12 cellular contexts compared by ENCODE assay signal in the genomic region with DNA sequence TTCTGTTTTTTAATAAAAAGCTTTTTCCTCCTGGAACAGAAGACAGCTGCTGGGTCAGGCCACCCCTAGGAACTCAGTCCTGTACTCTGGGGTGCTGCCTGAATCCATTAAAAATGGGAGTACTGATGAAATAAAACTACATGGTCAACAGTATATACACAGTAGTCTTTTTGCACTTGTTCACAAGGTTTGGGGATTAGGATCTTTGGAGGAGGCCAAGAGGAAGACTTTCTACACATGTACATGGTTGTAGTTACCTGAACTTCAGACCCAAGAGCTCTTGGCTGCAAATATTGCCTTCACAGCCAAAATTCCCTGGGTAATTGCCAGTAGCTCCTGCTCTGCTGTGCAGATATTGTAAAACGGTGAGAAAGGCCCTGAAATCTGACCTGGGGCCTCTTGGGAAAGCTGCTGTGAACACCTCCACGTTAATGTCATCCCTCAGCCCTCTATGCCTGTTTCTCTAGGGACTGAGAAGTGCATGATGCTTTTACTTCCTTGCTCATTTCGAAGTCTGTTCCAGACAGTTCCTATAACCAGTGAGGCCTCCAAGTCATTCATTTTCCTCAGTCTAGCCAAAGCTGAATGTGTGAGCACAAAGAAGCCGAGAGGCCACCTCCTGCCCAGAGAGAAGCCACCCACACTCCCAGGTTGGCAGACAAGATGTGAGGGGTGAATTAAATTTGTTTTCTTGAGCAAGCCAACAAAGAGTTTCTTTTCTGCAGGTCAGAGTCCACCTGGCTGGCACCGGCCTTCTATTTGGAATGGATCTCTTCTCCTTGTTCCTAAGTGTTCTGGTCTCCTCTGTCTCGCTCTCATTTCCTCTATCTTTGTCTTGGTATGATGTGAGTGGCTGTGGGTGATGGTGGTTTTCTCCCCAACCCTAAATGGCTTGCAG. TPM values are rescaled to one million over a fixed set of nuclear protein-coding genes. Genes with fewer than 3 reads are reported as not detected.
DNase-seq lines count a peak whose midpoint lies in the region; ATAC-seq and TF ChIP-seq lines count a peak whose summit lies in the region.
"Had no signal": no experiment of that assay in that cellular context is flagged by ENCODE, and none has a peak within 500 bp of the region (broad histone marks: within the 10 kb centered on the region; RNA-seq: fewer than 3 reads in every experiment).

No MANE protein-coding gene starts in this region.

- TF ChIP-seq POLR2A in heart left ventricle (IDR thresholded peaks at IDR 0.05) = no peak

- H3K9me3 Mint-ChIP-seq in memory B cell = no peaks in the 10 kb centered on the region
- H3K9me3 Mint-ChIP-seq in CD4-positive, alpha-beta memory T cell = peaks cover 0 to 2% (median 0%) of the 10 kb centered on the region in 8 donors

- no peak overlapping the region for H3K4me3 Mint-ChIP-seq in memory B cell
- no peak overlapping the region for H3K4me3 Mint-ChIP-seq in CD4-positive, alpha-beta memory T cell

- H3K4me1 ChIP-seq in heart left ventricle = peaks cover 0 to 34% (median 15%) of the 10 kb centered on the region in 12 donors
- no peaks in the 10 kb centered on the region for H3K4me1 ChIP-seq in CD4-positive, alpha-beta memory T cell (ENCODE audit: insufficient read depth, low read length)

- intact Hi-C loops in cardiac septum (cut with DNase I) = no loop called here
- intact Hi-C loops in heart left ventricle (cut with DNase I) = loop anchor here in 2 of 10 donors (10.0 kb wide), 2 partner anchors 63 to 207 kb away; no protein-coding TSS in a partner anchor
- intact Hi-C loops in CD4-positive, alpha-beta memory T cell (cut with micrococcal nuclease) = no loop called here

- H3K4me3 ChIP-seq in heart left ventricle = no peak overlapping the region
- H3K4me3 ChIP-seq in CD4-positive, alpha-beta memory T cell (ENCODE audit: low read length in 2 of 2) = no peak overlapping the region

- H3K27ac ChIP-seq in heart left ventricle (peak overlapping the region in 1 of 12 donors; percentile 57), VCaP (peak overlapping the region; percentile 99)
- H3K27ac ChIP-seq in CD4-positive, alpha-beta memory T cell (ENCODE audit: low read depth, low read length) = no peak overlapping the region
- H3K27ac ChIP-seq: WERI-Rb-1 had no signal

- no peak for ATAC-seq in heart left ventricle
- no peak for ATAC-seq in memory B cell (ENCODE audit: low read depth)
- no peak for ATAC-seq in GM21737 (IDR thresholded peaks at IDR 0.05; ENCODE audit: unreplicated experiment)

- peak overlapping the region; percentile 8 for H3K27ac Mint-ChIP-seq in memory B cell
- H3K27ac Mint-ChIP-seq in CD4-positive, alpha-beta memory T cell = peak overlapping the region in 1 of 7 donors; percentile 47

- DNase-seq in cardiac septum (ENCODE audit: low spot score) (peak; percentile 44), heart left ventricle (no peak), memory B cell (ENCODE audit: low spot score in 2 of 2) (no peak), HuH-7.5 (ENCODE audit: low spot score) (no peak), SW 1271 (lab: John Stamatoyannopoulos, UW) (no peak)
- no peak for DNase-seq in CD4-positive, alpha-beta memory T cell
- DNase-seq: AML-193, NCI-H1930, SHP77, WERI-Rb-1 had no signal

- CTCF ChIA-PET in CD4-positive, alpha-beta memory T cell (lab: Charles Lee; ENCODE audit: partially characterized antibody) = no interaction called here

- H3K36me3 Mint-ChIP-seq in memory B cell = peaks cover 11% of the 10 kb centered on the region
- peaks cover 35 to 38% of the 10 kb centered on the region in 2 donors for H3K36me3 Mint-ChIP-seq in CD4-positive, alpha-beta memory T cell

- no peaks in the 10 kb centered on the region for H3K27me3 Mint-ChIP-seq in memory B cell
- no peaks in the 10 kb centered on the region for H3K27me3 Mint-ChIP-seq in CD4-positive, alpha-beta memory T cell

- POLR2A ChIA-PET in CD4-positive, alpha-beta memory T cell (lab: Charles Lee; ENCODE audit: partially characterized antibody) = interaction anchor here (2.0 kb wide), 1 partner anchor 16 kb away, joined by 6 read pairs; a partner anchor contains a TSS

- no peaks in the 10 kb centered on the region for H3K27me3 ChIP-seq in heart left ventricle
- no peaks in the 10 kb centered on the region for H3K27me3 ChIP-seq in CD4-positive, alpha-beta memory T cell (ENCODE audit: insufficient read depth, low read length)

- TF ChIP-seq CTCF in heart left ventricle (IDR thresholded peaks at IDR 0.05) (no peak), VCaP (conservative IDR thresholded peaks at IDR 0.05) (no peak)

- no peaks in the 10 kb centered on the region for H3K9me3 ChIP-seq in heart left ventricle
- no peaks in the 10 kb centered on the region for H3K9me3 ChIP-seq in CD4-positive, alpha-beta memory T cell (ENCODE audit: control insufficient read depth in 1 of 2, low read length in 2 of 2)

- no peaks in the 10 kb centered on the region for H3K4me1 Mint-ChIP-seq in memory B cell
- H3K4me1 Mint-ChIP-seq in CD4-positive, alpha-beta memory T cell = peaks cover 0 to 5% (median 2%) of the 10 kb centered on the region in 4 donors

- H3K36me3 ChIP-seq in heart left ventricle = peaks cover 0 to 52% (median 47%) of the 10 kb centered on the region in 9 donors
- peaks cover 34% of the 10 kb centered on the region for H3K36me3 ChIP-seq in CD4-positive, alpha-beta memory T cell (ENCODE audit: insufficient read depth, low read length)

- 59 to 86% (median 68%) methylated on average over 4 to 6 of the region's 6 CpGs for WGBS in heart left ventricle, 4 donors

RNA-seq across cellular contexts. Expression of a gene that starts 15.9 kb away (rescaled TPM):
- total RNA-seq in cardiac septum (47.6 TPM), heart left ventricle (10 to 100 TPM; 38.8 to 55.4 (median 47.2) TPM)
- 10 to 100 TPM; 22.2 to 48.2 TPM for polyA plus RNA-seq in heart left ventricle
- total RNA-seq in CD4-positive, alpha-beta memory T cell = 10 to 100 TPM; 34.2 to 39.3 TPM
- 1 to 10 TPM; 2.1 to 8.1 TPM for polyA plus RNA-seq in CD4-positive, alpha-beta memory T cell

RNA-seq across cellular contexts. Expression of a gene that starts 27.6 kb away (rescaled TPM):
- total RNA-seq in cardiac septum (78.5 TPM), heart left ventricle (10 to 100 TPM; 16.5 to 55.5 (median 52.1) TPM)
- 10 to 100 TPM; 33.4 to 89.0 TPM for polyA plus RNA-seq in heart left ventricle
- 100 to 1,000 TPM; 254 to 291 TPM for total RNA-seq in CD4-positive, alpha-beta memory T cell
- 10 to 100 TPM; 21.9 to 79.6 TPM for polyA plus RNA-seq in CD4-positive, alpha-beta memory T cell

RNA-seq across cellular contexts. Expression of a gene that starts 57.1 kb away (rescaled TPM):
- total RNA-seq in cardiac septum (1.9 TPM), heart left ventricle (10 to 100 TPM in 1 of 9 donors, 1 to 10 TPM in 4, under 1 TPM in 3, not detected in 1; 0.20 to 21.6 (median 1.3) TPM)
- polyA plus RNA-seq in heart left ventricle = 1 to 10 TPM in 1 of 2 donors, under 1 TPM in 1; 0.50 to 1.4 TPM
- total RNA-seq in CD4-positive, alpha-beta memory T cell = 1 to 10 TPM in 1 of 2 experiments, under 1 TPM in 1; 0.86 to 1.6 TPM
- not detected for polyA plus RNA-seq in CD4-positive, alpha-beta memory T cell
